In the genomic region with DNA sequence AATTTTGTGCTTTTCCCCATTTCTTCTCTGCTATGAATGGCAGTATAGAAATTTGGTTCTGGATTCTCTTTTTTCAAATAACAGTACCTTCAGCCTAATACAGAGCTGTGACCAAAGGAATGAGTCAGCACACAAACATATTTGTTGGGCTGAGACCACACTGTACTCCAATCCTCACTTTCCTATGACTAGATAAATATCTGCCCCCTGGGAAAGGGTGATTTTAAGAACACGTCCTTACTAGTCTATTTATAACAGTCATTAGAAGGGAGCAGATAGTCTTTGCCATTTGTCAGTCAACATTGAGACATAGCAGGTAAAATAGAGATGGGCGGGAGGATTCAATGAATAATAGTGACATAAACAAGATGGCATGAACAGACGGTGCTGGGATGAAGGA, we compare ENCODE assay signal across 23 cellular contexts.
"Had no signal": no experiment of that assay in that cellular context is flagged by ENCODE, and none has a peak within 500 bp of the region (broad histone marks: within the 10 kb centered on the region; RNA-seq: fewer than 3 reads in every experiment).

No MANE protein-coding gene starts in this region.

- H3K9me3 ChIP-seq: mucosa of descending colon, right lobe of liver, tibial artery had no signal

- H3K4me3 ChIP-seq: coronary artery, hepatocyte, mucosa of descending colon, right lobe of liver, skin epidermis, tibial artery had no signal

- H3K9me3 Mint-ChIP-seq: activated naive CD4-positive, alpha-beta T cell treated with anti-CD3 and anti-CD28 coated beads, Interleukin-2, amount 50 U/mL, for 72 hours; central memory CD8-positive, alpha-beta T cell; endodermal cell had no signal

- ATAC-seq: activated naive CD4-positive, alpha-beta T cell treated with anti-CD3 and anti-CD28 coated beads, Interleukin-2, amount 50 U/mL, for 72 hours; left colon; mucosa of descending colon; right lobe of liver had no signal

- H3K36me3 Mint-ChIP-seq: activated naive CD4-positive, alpha-beta T cell treated with anti-CD3 and anti-CD28 coated beads, Interleukin-2, amount 50 U/mL, for 72 hours had no signal

- H3K36me3 ChIP-seq: brain microvascular endothelial cell, right lobe of liver, tibial artery had no signal

- H3K4me1 ChIP-seq: right lobe of liver had no signal

- H2AFZ ChIP-seq: hepatocyte had no signal

- H3K4me3 Mint-ChIP-seq: central memory CD8-positive, alpha-beta T cell; endodermal cell; stimulated activated naive CD8-positive, alpha-beta T cell treated with anti-CD3 and anti-CD28 coated beads, Interleukin-15, Interleukin-2, amounts not matched to agents 100 ng/mL and 50 ng/mL, for 24 hours had no signal

- H3K27me3 ChIP-seq: brain microvascular endothelial cell, hepatocyte, right lobe of liver, tibial artery had no signal

- H3K27ac ChIP-seq: brain microvascular endothelial cell, coronary artery, hepatocyte, right lobe of liver, skin epidermis, tibial artery had no signal

- H3K27ac Mint-ChIP-seq: activated naive CD4-positive, alpha-beta T cell treated with anti-CD3 and anti-CD28 coated beads, Interleukin-2, amount 50 U/mL, for 72 hours; endodermal cell; stimulated activated naive CD8-positive, alpha-beta T cell treated with anti-CD3 and anti-CD28 coated beads, Interleukin-15, Interleukin-2, amounts not matched to agents 100 ng/mL and 50 ng/mL, for 24 hours had no signal

- DNase-seq: activated gamma-delta T cell treated with Interleukin-2 at 50 U/mL for 16 hours; activated T-cell treated with anti-CD3 and anti-CD28 coated beads, Interleukin-2, amount 50 U/mL, for 1 hour; aorta; brain microvascular endothelial cell; endodermal cell; erythroblast; glutamatergic neuron; left colon; mesendoderm; mucosa of descending colon; occipital lobe; right lobe of liver; stimulated activated CD4-positive, alpha-beta T cell treated with anti-CD3 and anti-CD28 coated beads, Interleukin-1b, Interleukin-23, amount 100 ng/mL, for 48 hours; substantia nigra; T-helper 9 cell; tibial artery had no signal

- H3K27me3 Mint-ChIP-seq: central memory CD8-positive, alpha-beta T cell had no signal

- FAIRE-seq: frontal cortex had no signal

- H3K4me2 ChIP-seq: hepatocyte had no signal

- H3K4me1 Mint-ChIP-seq: central memory CD8-positive, alpha-beta T cell; endodermal cell had no signal

- H3K79me2 ChIP-seq: hepatocyte had no signal
